1 cellular context compared by ENCODE assay signal in the genomic region with DNA sequence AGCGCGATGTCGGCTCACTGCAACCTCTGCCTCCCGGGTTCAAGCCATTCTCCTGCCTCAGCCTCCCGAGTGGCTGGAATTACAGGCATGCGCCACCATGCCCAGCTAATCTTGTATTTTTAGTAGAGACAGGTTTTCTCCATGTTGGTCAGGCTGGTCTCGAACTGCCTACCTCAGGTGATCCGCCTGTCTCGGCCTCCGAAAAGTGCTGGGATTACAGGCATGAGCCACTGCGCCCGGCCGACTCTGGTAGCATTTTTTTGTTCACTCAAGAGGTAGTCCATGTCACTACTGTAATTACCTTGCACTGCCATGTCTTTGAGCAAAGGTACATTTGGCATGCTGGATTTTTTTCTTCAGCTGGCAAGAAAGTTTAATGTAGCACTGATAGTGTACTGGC.
TF ChIP-seq lines count a peak whose summit lies in the region.

No MANE protein-coding gene starts in this region.

TF ChIP-seq in K562, 482 proteins besides CTCF, POLR2A, EP300 and RAD21:
- TF ChIP-seq POLR2G (IDR thresholded peaks at IDR 0.05; ENCODE audit: low read depth, low read length) (0 out of 2 replicates have a peak, but pooled peaks have one; percentile 15), RBFOX2 (IDR thresholded peaks at IDR 0.05; ENCODE audit: low read depth, low read length) (peak; percentile 30; the same call in 1 of the 2 replicates)
